ENCODE assay signal across 14 cellular contexts in the genomic region with DNA sequence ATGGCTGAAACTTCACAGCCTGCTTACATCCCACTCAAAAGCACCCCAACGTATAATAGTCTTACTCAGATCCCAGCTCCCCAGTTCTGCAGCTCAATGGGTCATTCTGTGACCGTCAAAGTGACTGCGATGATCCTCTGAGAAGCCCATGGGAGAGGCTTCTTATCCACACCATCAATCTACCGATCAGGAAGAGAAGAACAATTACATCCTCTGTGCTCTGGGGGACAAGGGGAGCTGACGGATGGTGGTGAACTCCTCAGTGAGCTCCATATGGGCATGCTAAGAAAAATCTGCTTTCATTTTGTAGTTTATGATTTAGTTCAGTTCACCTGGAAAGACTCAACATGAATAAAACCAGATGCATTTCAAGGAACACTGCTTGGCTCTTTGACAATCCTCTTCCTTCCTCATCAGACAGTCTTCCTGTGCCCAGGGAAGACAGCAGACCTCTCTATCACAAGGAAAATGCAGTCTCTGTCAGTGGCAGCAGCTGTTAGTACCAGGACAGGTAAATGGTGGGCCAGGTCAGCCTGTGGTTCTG.
DNase-seq lines count a peak whose midpoint lies in the region; ATAC-seq and TF ChIP-seq lines count a peak whose summit lies in the region.
"Had no signal": no experiment of that assay in that cellular context is flagged by ENCODE, and none has a peak within 500 bp of the region (broad histone marks: within the 10 kb centered on the region; RNA-seq: fewer than 3 reads in every experiment).

No MANE protein-coding gene starts in this region.

- H3K4me1 Mint-ChIP-seq in activated T-cell treated with anti-CD3 and anti-CD28 coated beads, Interleukin-2, amount 50 U/mL, for 24 hours (ENCODE audit: low read depth), result peaks cover 72% of the 10 kb centered on the region
- peaks cover 14% of the 10 kb centered on the region for H3K4me1 Mint-ChIP-seq in type B pancreatic cell (ENCODE audit: unreplicated experiment)

- H3K4me3 ChIP-seq in SK-N-SH (ENCODE audit: low read depth in 2 of 2, low read length in 1 of 2), result no peak overlapping the region
- H3K4me3 ChIP-seq in lower lobe of right lung, result no peak overlapping the region
- H3K4me3 ChIP-seq in PC-3 (ENCODE audit: low read length), result no peak overlapping the region
- H3K4me3 ChIP-seq: heart right ventricle, mucosa of descending colon had no signal

- no peaks in the 10 kb centered on the region for H3K27me3 Mint-ChIP-seq in activated T-cell treated with anti-CD3 and anti-CD28 coated beads, Interleukin-2, amount 50 U/mL, for 24 hours
- peaks cover 3% of the 10 kb centered on the region for H3K27me3 Mint-ChIP-seq in type B pancreatic cell

- no peak overlapping the region for H2AFZ ChIP-seq in SK-N-SH (ENCODE audit: low read depth)
- H2AFZ ChIP-seq in PC-3 (ENCODE audit: low read length), result no peak overlapping the region

- no peak for ATAC-seq in lower lobe of right lung
- no peak for ATAC-seq in PC-3

- CTCF ChIA-PET in SK-N-SH (lab: Yijun Ruan, JAX), result interaction anchor here (0.9 to 3.1 kb wide), 7 partner anchors 11 to 180 kb away, joined by 3 to 20 read pairs (median 4); no protein-coding TSS in a partner anchor
- CTCF ChIA-PET in PC-3 (lab: Charles Lee), result no interaction called here

- peaks cover 0 to 31% of the 10 kb centered on the region in 2 experiments; a peak in 2 of 4 replicates for H3K4me1 ChIP-seq in SK-N-SH (ENCODE audit: control insufficient read depth in 1 of 2, insufficient read depth in 2 of 2, low read depth in 1 of 2, low read length in 1 of 2)
- peaks cover 37% of the 10 kb centered on the region for H3K4me1 ChIP-seq in lower lobe of right lung
- H3K4me1 ChIP-seq in PC-3 (ENCODE audit: insufficient read depth, low read length), result no peaks in the 10 kb centered on the region

- H3K27ac ChIP-seq in SK-N-SH (ENCODE audit: low read depth in 2 of 2, low read length in 1 of 2) (peak overlapping the region in 1 of 2 experiments; percentile 90; a peak in 2 of 4 replicates), lower lobe of right lung (peak overlapping the region; percentile 8), PC-3 (ENCODE audit: low read length) (no peak overlapping the region)

- no peak for TF ChIP-seq CTCF in SK-N-SH (IDR thresholded peaks at IDR 0.05)
- no peak for TF ChIP-seq CTCF in lower lobe of right lung (IDR thresholded peaks at IDR 0.05)
- no peak for TF ChIP-seq CTCF in type B pancreatic cell (conservative IDR thresholded peaks at IDR 0.05)
- TF ChIP-seq CTCF in PC-3 (conservative IDR thresholded peaks at IDR 0.05; ENCODE audit: low read depth, low read length), result no peak

- TF ChIP-seq EP300 in SK-N-SH (IDR thresholded peaks at IDR 0.05; ENCODE audit: borderline replicate concordance in 1 of 2, low read depth in 1 of 2, low read length in 1 of 2), result no peak; a peak in 1 of 4 replicates

- POLR2A ChIA-PET in SK-N-SH (lab: Yijun Ruan, JAX), result no interaction called here
- POLR2A ChIA-PET in PC-3 (lab: Charles Lee; ENCODE audit: unreplicated experiment), result no interaction called here

- no peaks in the 10 kb centered on the region for H3K9me3 ChIP-seq in SK-N-SH
- no peaks in the 10 kb centered on the region for H3K9me3 ChIP-seq in lower lobe of right lung
- H3K9me3 ChIP-seq in PC-3 (ENCODE audit: low read length), result no peaks in the 10 kb centered on the region
- H3K9me3 ChIP-seq: heart right ventricle, mucosa of descending colon had no signal

- H3K4me2 ChIP-seq in SK-N-SH (no peak overlapping the region), PC-3 (ENCODE audit: low read length) (no peak overlapping the region)

- H3K9ac ChIP-seq in SK-N-SH (no peak overlapping the region), PC-3 (ENCODE audit: low read length) (no peak overlapping the region)

- TF ChIP-seq RAD21 in SK-N-SH (IDR thresholded peaks at IDR 0.05; ENCODE audit: low read length), result 0 out of 2 replicates have a peak, but pooled peaks have one; percentile 0

- H3K9me3 Mint-ChIP-seq in activated T-cell treated with anti-CD3 and anti-CD28 coated beads, Interleukin-2, amount 50 U/mL, for 24 hours, result peaks cover 5% of the 10 kb centered on the region
- H3K9me3 Mint-ChIP-seq in type B pancreatic cell, result no peaks in the 10 kb centered on the region

- DNase-seq in activated T-cell treated with anti-CD3 and anti-CD28 coated beads, Interleukin-2, amount 50 U/mL, for 24 hours, result no peak
- no peak for DNase-seq in activated T-cell treated with anti-CD3 and anti-CD28 coated beads, Interleukin-2, amount 50 U/mL, for 48 hours
- DNase-seq in SK-N-SH (peak; percentile 71), lower lobe of right lung (no peak), type B pancreatic cell (ENCODE audit: extremely low spot score, unreplicated experiment) (no peak), PC-3 (no peak), dedifferentiated amniotic fluid mesenchymal stem cell (ENCODE audit: extremely low spot score) (no peak), epidermal melanocyte (ENCODE audit: insufficient read length, low spot score) (no peak)
- DNase-seq: activated T-cell treated with anti-CD3 and anti-CD28 coated beads for 4 hours; heart right ventricle; mucosa of descending colon; NCI-H1436 treated with DMSO at 0.1 percent for 48 hours; NCI-H446; stimulated activated CD4-positive, alpha-beta T cell treated with anti-CD3 and anti-CD28 coated beads, Interleukin-12 subunit alpha, Interleukin-12 subunit beta, amount 100 ng/mL, for 4 hours had no signal

- H3F3A ChIP-seq in SK-N-SH (replicated peaks; ENCODE audit: insufficient read depth) (no peaks in the 10 kb centered on the region), PC-3 (ENCODE audit: low read length, unreplicated experiment) (no peaks in the 10 kb centered on the region)

- H3K27me3 ChIP-seq in SK-N-SH (ENCODE audit: insufficient read depth) (no peaks in the 10 kb centered on the region), lower lobe of right lung (ENCODE audit: low read depth) (no peaks in the 10 kb centered on the region), PC-3 (ENCODE audit: low read length) (peaks cover 26% of the 10 kb centered on the region)
- H3K27me3 ChIP-seq: heart right ventricle had no signal

- no TSS peak for BruUV-seq in PC-3 (replicated peaks; lab: Mats Ljungman, UMichigan)

- no peak overlapping the region for H3K4me3 Mint-ChIP-seq in activated T-cell treated with anti-CD3 and anti-CD28 coated beads, Interleukin-2, amount 50 U/mL, for 24 hours
- no peak overlapping the region for H3K4me3 Mint-ChIP-seq in type B pancreatic cell

- 36% methylated on average over 4 of the region's 5 CpGs for WGBS in SK-N-SH (ENCODE audit: low lambda C conversion rate)

- H3K36me3 Mint-ChIP-seq in activated T-cell treated with anti-CD3 and anti-CD28 coated beads, Interleukin-2, amount 50 U/mL, for 24 hours (ENCODE audit: low read depth), result peaks cover 53% of the 10 kb centered on the region
- peaks cover 11% of the 10 kb centered on the region for H3K36me3 Mint-ChIP-seq in type B pancreatic cell

- H3K36me3 ChIP-seq in SK-N-SH (replicated peaks in 1 of 2; ENCODE audit: control insufficient read depth in 1 of 2, insufficient read depth in 2 of 2, low read length in 1 of 2), result no peaks in the 10 kb centered on the region
- no peaks in the 10 kb centered on the region for H3K36me3 ChIP-seq in lower lobe of right lung
- no peaks in the 10 kb centered on the region for H3K36me3 ChIP-seq in PC-3 (ENCODE audit: low read depth, low read length)
- H3K36me3 ChIP-seq: heart right ventricle had no signal

- H3K79me2 ChIP-seq in SK-N-SH (ENCODE audit: insufficient read depth), result no peaks in the 10 kb centered on the region
- H3K79me2 ChIP-seq in PC-3 (ENCODE audit: low read length), result no peaks in the 10 kb centered on the region

- peak overlapping the region; percentile 41 for H3K27ac Mint-ChIP-seq in activated T-cell treated with anti-CD3 and anti-CD28 coated beads, Interleukin-2, amount 50 U/mL, for 24 hours
- peak overlapping the region; percentile 2 for H3K27ac Mint-ChIP-seq in type B pancreatic cell

- H4K20me1 ChIP-seq in SK-N-SH (ENCODE audit: insufficient read depth), result no peaks in the 10 kb centered on the region
- no peaks in the 10 kb centered on the region for H4K20me1 ChIP-seq in PC-3 (ENCODE audit: low read length)

- H3K9me2 ChIP-seq in SK-N-SH (no peaks in the 10 kb centered on the region), PC-3 (replicated peaks; ENCODE audit: low read length) (0 out of 2 replicates have a peak, but pooled peaks cover 2% of the 10 kb centered on the region)

- intact Hi-C loops in lower lobe of right lung (cut with DNase I), result no loop called here
- intact Hi-C loops in PC-3 (cut with micrococcal nuclease), result no loop called here

TF ChIP-seq in SK-N-SH, 30 proteins besides CTCF, POLR2A, EP300 and RAD21:
- TF ChIP-seq GATA2 (CRISPR knock-in tag; IDR thresholded peaks at IDR 0.05) (peak; percentile 72), TCF12 (IDR thresholded peaks at IDR 0.05) (peak; percentile 60), EZH2phosphoT487 (IDR thresholded peaks at IDR 0.05; ENCODE audit: borderline replicate concordance, low read depth) (no peak), RFX5 (IDR thresholded peaks at IDR 0.05; ENCODE audit: low read length) (no peak), ELF1 (IDR thresholded peaks at IDR 0.05) (no peak)
